Comparison of ENCODE assay signal across 8 cellular contexts in the genomic region with DNA sequence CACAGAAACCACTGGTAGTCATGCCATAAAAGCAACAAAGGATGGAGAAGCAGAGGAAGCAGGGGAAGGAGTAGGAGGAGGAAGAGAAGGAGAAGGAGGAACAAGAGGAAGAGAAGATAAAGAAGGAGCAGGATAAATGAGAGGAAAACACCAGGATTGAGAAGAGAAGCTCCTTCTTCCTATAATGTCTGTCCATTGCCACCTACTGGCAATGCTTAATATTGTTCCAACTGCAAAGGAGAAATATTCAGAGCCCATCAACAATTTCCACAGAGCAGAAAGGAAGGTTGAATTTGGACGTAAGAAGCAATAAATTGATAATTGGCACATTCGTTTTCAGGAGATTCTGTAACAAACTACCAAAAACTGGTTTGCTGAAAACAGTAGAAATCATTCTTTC.
DNase-seq lines count a peak whose midpoint lies in the region; ATAC-seq, FAIRE-seq and TF ChIP-seq lines count a peak whose summit lies in the region.

No MANE protein-coding gene starts in this region.

- no peak overlapping the region for H3K4me3 ChIP-seq in GM12865 (ENCODE audit: low read depth, low read length)
- H3K4me3 ChIP-seq in GM12878, result no peak overlapping the region
- H3K4me3 ChIP-seq in mesendoderm (ENCODE audit: low read length), result no peak overlapping the region
- no peak overlapping the region for H3K4me3 ChIP-seq in uterus
- no peak overlapping the region for H3K4me3 ChIP-seq in CD8-positive, alpha-beta T cell (ENCODE audit: low read depth, low read length)

- H4K8ac ChIP-seq in mesendoderm (ENCODE audit: low read depth, low read length), result no peak overlapping the region

- H3K36me3 Mint-ChIP-seq in CD8-positive, alpha-beta T cell, result no peaks in the 10 kb centered on the region

- no peak for TF ChIP-seq EP300 in GM12878 (IDR thresholded peaks at IDR 0.05; ENCODE audit: borderline replicate concordance in 1 of 2, control insufficient read depth in 1 of 2, low read depth in 2 of 2, low read length in 2 of 2)

- H3K79me2 ChIP-seq in GM12878 (ENCODE audit: control insufficient read depth, insufficient read depth, low read length), result no peaks in the 10 kb centered on the region
- H3K79me2 ChIP-seq in mesendoderm (ENCODE audit: control insufficient read depth, insufficient read depth, low read length), result no peaks in the 10 kb centered on the region

- no peak for TF ChIP-seq POLR2A in GM12878 (IDR thresholded peaks at IDR 0.05; ENCODE audit: low read depth, low read length)
- no peak for TF ChIP-seq POLR2A in uterus (IDR thresholded peaks at IDR 0.05)

- 0% methylated on average over 2 of the region's 2 CpGs for WGBS in GM12878 (ENCODE audit: insufficient coverage, insufficient replicate concordance, low lambda C conversion rate, missing lambda C conversion rate)
- WGBS in mesendoderm (ENCODE audit: extremely low coverage, insufficient coverage, low lambda C conversion rate), result no CpG with 5 or more reads among the region's 2 CpGs

- DNase-seq in GM12865 (ENCODE audit: low read depth) (peak; percentile 9), LoVo (ENCODE audit: low spot score) (peak; percentile 25), GM12878 (ENCODE audit: low read depth, low spot score) (no peak), mesendoderm (peak; percentile 52), uterus (no peak), mesenteric fat pad (ENCODE audit: low spot score) (no peak)
- no peak for DNase-seq in CD8-positive, alpha-beta T cell

- CTCF ChIA-PET in GM12878 (lab: Yijun Ruan, JAX), result interaction anchor here (1.0 kb wide), 1 partner anchor 388 kb away, joined by 3 read pairs; no protein-coding TSS in a partner anchor
- CTCF ChIA-PET in CD8-positive, alpha-beta T cell (lab: Charles Lee), result no interaction called here

- no TSS peak for BruUV-seq in GM12878 (replicated peaks; lab: Mats Ljungman, UMichigan)

- no peak overlapping the region for H2BK120ac ChIP-seq in mesendoderm (ENCODE audit: low read depth, low read length)

- no peak overlapping the region for H3K18ac ChIP-seq in mesendoderm (ENCODE audit: low read length)

- H3K79me1 ChIP-seq in mesendoderm (ENCODE audit: low read length), result no peaks in the 10 kb centered on the region

- SMC1A ChIA-PET in GM12878 (lab: Charles Lee; ENCODE audit: uncharacterized antibody, unreplicated experiment), result interaction anchor here (0.6 kb wide), 1 partner anchor 499 kb away, joined by 4 read pairs; no protein-coding TSS in a partner anchor

- H3K27ac ChIP-seq in GM12878 (ENCODE audit: control insufficient read depth, insufficient read depth) (no peak overlapping the region), mesendoderm (ENCODE audit: low read depth, low read length) (no peak overlapping the region), uterus (no peak overlapping the region)
- no peak overlapping the region for H3K27ac ChIP-seq in CD8-positive, alpha-beta T cell (ENCODE audit: low read depth, low read length)

- POLR2A ChIA-PET in GM12878 (lab: Charles Lee), result no interaction called here
- POLR2A ChIA-PET in CD8-positive, alpha-beta T cell (lab: Charles Lee), result no interaction called here

- no peaks in the 10 kb centered on the region for H3K27me3 ChIP-seq in GM12878 (replicated peaks in 1 of 2; ENCODE audit: control insufficient read depth in 2 of 2, insufficient read depth in 2 of 2, low read length in 1 of 2)
- H3K27me3 ChIP-seq in mesendoderm (ENCODE audit: insufficient read depth, low read length, poor library complexity), result no peaks in the 10 kb centered on the region
- H3K27me3 ChIP-seq in uterus, result no peaks in the 10 kb centered on the region
- H3K27me3 ChIP-seq in CD8-positive, alpha-beta T cell (ENCODE audit: insufficient read depth, low read length), result no peaks in the 10 kb centered on the region

- ATAC-seq in GM12878 (peak; percentile 41; the same call in 1 of the 3 replicates), GM19351 (IDR thresholded peaks at IDR 0.05; ENCODE audit: unreplicated experiment) (no peak)
- no peak for ATAC-seq in CD8-positive, alpha-beta T cell

- H4K5ac ChIP-seq in mesendoderm (ENCODE audit: low read length), result no peak overlapping the region

- no peak overlapping the region for H2AFZ ChIP-seq in GM12878 (ENCODE audit: control insufficient read depth, low read depth, low read length)

- no peak for FAIRE-seq in GM12878 (lab: Jason Lieb, UNC)

- RAD21 ChIA-PET in GM12878 (lab: Charles Lee; ENCODE audit: unreplicated experiment), result interaction anchor here (0.6 kb wide), 2 partner anchors 691 to 1479 kb away, joined by 3 read pairs; no protein-coding TSS in a partner anchor

- no peaks in the 10 kb centered on the region for H4K20me1 ChIP-seq in GM12878 (ENCODE audit: control insufficient read depth, insufficient read depth)

- H3K4me1 ChIP-seq in GM12878 (ENCODE audit: control insufficient read depth, insufficient read depth, low read length), result no peaks in the 10 kb centered on the region
- H3K4me1 ChIP-seq in mesendoderm (ENCODE audit: control insufficient read depth, low read depth, low read length), result no peaks in the 10 kb centered on the region
- no peaks in the 10 kb centered on the region for H3K4me1 ChIP-seq in uterus
- H3K4me1 ChIP-seq in CD8-positive, alpha-beta T cell (ENCODE audit: insufficient read depth, low read length), result no peaks in the 10 kb centered on the region

- TF ChIP-seq RAD21 in GM12878 (IDR thresholded peaks at IDR 0.05; ENCODE audit: insufficient read depth, low read depth, low read length), result peak; percentile 42; the same call in 1 of the 2 replicates

- H3K56ac ChIP-seq in mesendoderm (ENCODE audit: low read length), result no peak overlapping the region

- H3K27me3 Mint-ChIP-seq in CD8-positive, alpha-beta T cell (ENCODE audit: low read depth), result no peaks in the 10 kb centered on the region

- no peaks in the 10 kb centered on the region for H3K9me3 ChIP-seq in GM12878 (replicated peaks; ENCODE audit: control insufficient read depth, insufficient read depth, low read length)
- no peaks in the 10 kb centered on the region for H3K9me3 ChIP-seq in uterus
- no peaks in the 10 kb centered on the region for H3K9me3 ChIP-seq in CD8-positive, alpha-beta T cell (ENCODE audit: low read length)

- H3K27ac Mint-ChIP-seq in CD8-positive, alpha-beta T cell, result no peak overlapping the region

- H3K4me2 ChIP-seq in GM12878 (ENCODE audit: control insufficient read depth, insufficient read depth) (no peak overlapping the region), mesendoderm (ENCODE audit: low read length) (no peak overlapping the region)

- H3K36me3 ChIP-seq in GM12878 (ENCODE audit: control insufficient read depth in 2 of 2, insufficient read depth in 2 of 2, low read length in 1 of 2), result no peaks in the 10 kb centered on the region
- H3K36me3 ChIP-seq in mesendoderm (ENCODE audit: control insufficient read depth, insufficient read depth, low read length), result no peaks in the 10 kb centered on the region
- H3K36me3 ChIP-seq in uterus, result no peaks in the 10 kb centered on the region
- no peaks in the 10 kb centered on the region for H3K36me3 ChIP-seq in CD8-positive, alpha-beta T cell (ENCODE audit: insufficient read depth, low read length)

- H3K4me1 Mint-ChIP-seq in CD8-positive, alpha-beta T cell (ENCODE audit: low read depth), result no peaks in the 10 kb centered on the region

- peak; percentile 46 for TF ChIP-seq CTCF in GM12865 (IDR thresholded peaks at IDR 0.05; ENCODE audit: insufficient read depth, low read depth, low read length, missing control alignments)
- TF ChIP-seq CTCF in GM12878 (IDR thresholded peaks at IDR 0.05 in 2 of 3, conservative IDR thresholded peaks at IDR 0.05 in 1 of 3; ENCODE audit: control insufficient read depth in 2 of 3, extremely low read depth in 1 of 3, insufficient read depth in 1 of 3, low read depth in 3 of 3, low read length in 3 of 3), result peak; percentile 31 to 48 (median 33); a peak in 3 of 6 replicates
- TF ChIP-seq CTCF in uterus (IDR thresholded peaks at IDR 0.05), result no peak
- no peak for TF ChIP-seq CTCF in CD8-positive, alpha-beta T cell (IDR thresholded peaks at IDR 0.05)

- H3K4ac ChIP-seq in mesendoderm (ENCODE audit: low read depth, low read length), result no peak overlapping the region

- no peak overlapping the region for H2BK5ac ChIP-seq in mesendoderm (ENCODE audit: low read length)

- H3K9ac ChIP-seq in GM12878 (ENCODE audit: control insufficient read depth, insufficient read depth, low read length) (no peak overlapping the region), mesendoderm (ENCODE audit: low read length) (no peak overlapping the region)

- in situ Hi-C loops in GM12878 (cut with MboI), result no loop called here

- intact Hi-C loops in GM12878 (cut with micrococcal nuclease; ENCODE audit: unreplicated experiment) (loop anchor here (1.0 kb wide), 1 partner anchor 1091 kb away; no protein-coding TSS in a partner anchor), uterus (cut with DNase I; ENCODE audit: low total_unique reads) (no loop called here)
- intact Hi-C loops in CD8-positive, alpha-beta T cell (cut with DNase I, micrococcal nuclease), result no loop called here

- no peak overlapping the region for H3K4me3 Mint-ChIP-seq in CD8-positive, alpha-beta T cell

- H3K23ac ChIP-seq in mesendoderm (ENCODE audit: low read length), result no peak overlapping the region

- H2BK15ac ChIP-seq in mesendoderm (replicated peaks; ENCODE audit: low read depth), result no peak overlapping the region

- H2AK5ac ChIP-seq in mesendoderm (ENCODE audit: low read length), result no peak overlapping the region

- peaks cover 3% of the 10 kb centered on the region for H3K9me3 Mint-ChIP-seq in CD8-positive, alpha-beta T cell

TF ChIP-seq in GM12878, 131 proteins besides CTCF, POLR2A, EP300 and RAD21:
- TF ChIP-seq MEF2A (IDR thresholded peaks at IDR 0.05; ENCODE audit: insufficient read depth, low read depth, low read length), result no peak
- TF ChIP-seq PAX8 (IDR thresholded peaks at IDR 0.05), result no peak
- TF ChIP-seq SMC3 (IDR thresholded peaks at IDR 0.05; ENCODE audit: borderline replicate concordance, low read length), result peak; percentile 19; the same call in 1 of the 2 replicates
TF ChIP-seq in GM12878: peak in this region for 1.

Comparison
In these comparisons a context has a peak if more than half of its experiments do, and no peak if none do; other contexts are left out.
1. DNase-seq: peak in GM12865 (single experiment), LoVo (single experiment) and mesendoderm (single experiment); none in GM12878 (single experiment), uterus (0 of 2), CD8-positive, alpha-beta T cell (0 of 7) and mesenteric fat pad (single experiment).
2. CTCF ChIP-seq: peak in GM12865 (single experiment) and GM12878 (3 of 3); none in uterus (0 of 4) and CD8-positive, alpha-beta T cell (single experiment).